ENCODE assay signal across 8 cellular contexts in the genomic region with DNA sequence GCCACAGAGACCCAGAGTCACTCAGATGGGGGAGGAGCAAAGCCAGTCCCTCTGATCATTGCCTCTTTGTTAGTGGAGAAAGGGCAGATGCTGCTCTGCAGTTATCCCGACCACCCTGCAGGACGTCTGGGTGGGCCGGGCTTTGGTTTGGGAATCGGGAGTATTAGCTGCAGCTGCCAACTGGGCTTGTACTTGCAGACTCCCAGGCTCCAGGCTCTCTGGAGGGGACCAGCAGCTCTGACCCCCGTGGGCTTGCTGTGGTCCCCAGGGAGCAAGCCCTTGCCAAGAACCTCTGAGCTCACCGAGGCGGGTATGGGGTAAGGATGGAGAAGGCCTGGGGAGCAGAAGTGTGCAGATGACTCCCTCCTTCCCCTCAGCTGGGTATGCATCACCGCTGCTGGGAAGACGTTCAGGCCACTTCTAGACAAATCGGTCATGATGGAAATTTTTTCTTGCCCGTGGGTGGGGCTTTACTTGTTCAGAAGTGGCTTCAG. TPM values are rescaled to one million over a fixed set of nuclear protein-coding genes. Genes with fewer than 3 reads are reported as not detected.
DNase-seq lines count a peak whose midpoint lies in the region; ATAC-seq and TF ChIP-seq lines count a peak whose summit lies in the region.

No MANE protein-coding gene starts in this region.

- H3K9me3 Mint-ChIP-seq in activated T-helper 17 cell treated with anti-CD3 and anti-CD28 coated beads, Interleukin-2, amount 50 U/mL, for 72 hours, result no peaks in the 10 kb centered on the region
- no peaks in the 10 kb centered on the region for H3K9me3 Mint-ChIP-seq in stimulated activated naive CD8-positive, alpha-beta T cell treated with anti-CD3 and anti-CD28 coated beads, Interleukin-15, Interleukin-2, amounts not matched to agents 100 ng/mL and 50 ng/mL, for 24 hours
- H3K9me3 Mint-ChIP-seq in mesothelial cell of epicardium, result no peaks in the 10 kb centered on the region

- DNase-seq in activated T-cell treated with anti-CD3 and anti-CD28 coated beads for 24 hours (ENCODE audit: low read depth) (peak; percentile 46), left kidney (ENCODE audit: low read depth, low spot score) (peak; percentile 61), mesothelial cell of epicardium (ENCODE audit: low spot score in 2 of 2, unreplicated experiment in 2 of 2) (no peak), middle frontal gyrus (ENCODE audit: extremely low spot score, low spot score) (no peak)
- no peak for DNase-seq in activated T-cell treated with anti-CD3 and anti-CD28 coated beads, Interleukin-2, amount 50 U/mL, for 1 hour

- H3K4me1 Mint-ChIP-seq in activated T-helper 17 cell treated with anti-CD3 and anti-CD28 coated beads, Interleukin-2, amount 50 U/mL, for 72 hours, result peaks cover 67% of the 10 kb centered on the region
- peaks cover 92% of the 10 kb centered on the region for H3K4me1 Mint-ChIP-seq in stimulated activated naive CD8-positive, alpha-beta T cell treated with anti-CD3 and anti-CD28 coated beads, Interleukin-15, Interleukin-2, amounts not matched to agents 100 ng/mL and 50 ng/mL, for 24 hours (ENCODE audit: low read depth)
- H3K4me1 Mint-ChIP-seq in mesothelial cell of epicardium, result peaks cover 52% of the 10 kb centered on the region

- H3K27ac Mint-ChIP-seq in activated T-helper 17 cell treated with anti-CD3 and anti-CD28 coated beads, Interleukin-2, amount 50 U/mL, for 72 hours, result peak overlapping the region; percentile 61
- H3K27ac Mint-ChIP-seq in stimulated activated naive CD8-positive, alpha-beta T cell treated with anti-CD3 and anti-CD28 coated beads, Interleukin-15, Interleukin-2, amounts not matched to agents 100 ng/mL and 50 ng/mL, for 24 hours, result peak overlapping the region; percentile 81
- H3K27ac Mint-ChIP-seq in mesothelial cell of epicardium, result no peak overlapping the region

- H3K4me3 Mint-ChIP-seq in activated T-helper 17 cell treated with anti-CD3 and anti-CD28 coated beads, Interleukin-2, amount 50 U/mL, for 72 hours, result peak overlapping the region; percentile 81
- H3K4me3 Mint-ChIP-seq in stimulated activated naive CD8-positive, alpha-beta T cell treated with anti-CD3 and anti-CD28 coated beads, Interleukin-15, Interleukin-2, amounts not matched to agents 100 ng/mL and 50 ng/mL, for 24 hours, result no peak overlapping the region
- H3K4me3 Mint-ChIP-seq in mesothelial cell of epicardium, result no peak overlapping the region

- H3K27me3 Mint-ChIP-seq in activated T-helper 17 cell treated with anti-CD3 and anti-CD28 coated beads, Interleukin-2, amount 50 U/mL, for 72 hours, result no peaks in the 10 kb centered on the region
- no peaks in the 10 kb centered on the region for H3K27me3 Mint-ChIP-seq in stimulated activated naive CD8-positive, alpha-beta T cell treated with anti-CD3 and anti-CD28 coated beads, Interleukin-15, Interleukin-2, amounts not matched to agents 100 ng/mL and 50 ng/mL, for 24 hours
- no peaks in the 10 kb centered on the region for H3K27me3 Mint-ChIP-seq in mesothelial cell of epicardium (ENCODE audit: low read depth)

- peak; percentile 83 for ATAC-seq in activated T-helper 17 cell treated with anti-CD3 and anti-CD28 coated beads, Interleukin-2, amount 50 U/mL, for 72 hours (replicated peaks)
- no peak for ATAC-seq in HG02852 (IDR thresholded peaks at IDR 0.05; ENCODE audit: unreplicated experiment)

- peaks cover 16% of the 10 kb centered on the region for H3K36me3 Mint-ChIP-seq in activated T-helper 17 cell treated with anti-CD3 and anti-CD28 coated beads, Interleukin-2, amount 50 U/mL, for 72 hours (ENCODE audit: low read depth)
- peaks cover 24% of the 10 kb centered on the region for H3K36me3 Mint-ChIP-seq in stimulated activated naive CD8-positive, alpha-beta T cell treated with anti-CD3 and anti-CD28 coated beads, Interleukin-15, Interleukin-2, amounts not matched to agents 100 ng/mL and 50 ng/mL, for 24 hours (ENCODE audit: low read depth)
- H3K36me3 Mint-ChIP-seq in mesothelial cell of epicardium, result no peaks in the 10 kb centered on the region

- no peak for TF ChIP-seq CTCF in mesothelial cell of epicardium (IDR thresholded peaks at IDR 0.05; ENCODE audit: unreplicated experiment)

RNA-seq across cellular contexts. Expression of a gene that starts 21.6 kb away (rescaled TPM):
- total RNA-seq in activated T-helper 17 cell treated with anti-CD3 and anti-CD28 coated beads, Interleukin-2, amount 50 U/mL, for 72 hours, result 10 to 100 TPM; 64.6 to 85.3 TPM
- 59.0 to 60.2 TPM (median 59.1 TPM) in 3 replicates for total RNA-seq in mesothelial cell of epicardium

Comparison
In these comparisons a context has a peak if more than half of its experiments do, and no peak if none do; other contexts are left out.
1. DNase-seq: peak in activated T-cell treated with anti-CD3 and anti-CD28 coated beads for 24 hours (single experiment) and left kidney (single experiment); none in activated T-cell treated with anti-CD3 and anti-CD28 coated beads, Interleukin-2, amount 50 U/mL, for 1 hour (single experiment), mesothelial cell of epicardium (0 of 2) and middle frontal gyrus (single experiment).